In the genomic region with DNA sequence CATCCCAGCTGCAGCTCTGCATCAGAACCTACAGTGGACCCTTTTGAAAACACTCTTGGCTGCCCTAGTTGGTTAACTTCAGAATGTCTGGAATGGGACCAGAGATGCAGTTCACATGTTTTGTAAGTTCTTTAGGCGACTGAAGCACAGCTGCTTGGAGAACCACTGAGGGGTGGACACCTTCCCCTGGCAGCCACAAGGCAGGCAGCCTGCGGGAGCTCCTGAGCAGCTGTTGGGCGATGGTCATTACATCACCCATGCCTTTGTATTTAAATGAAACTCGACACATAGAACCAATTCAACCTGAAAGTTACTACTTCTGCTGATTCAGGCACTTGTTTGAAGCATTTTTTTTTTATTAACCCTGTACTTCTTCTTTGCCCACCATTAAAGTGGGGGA, we compare ENCODE assay signal across 16 cellular contexts.
"Had no signal": no experiment of that assay in that cellular context is flagged by ENCODE, and none has a peak within 500 bp of the region (broad histone marks: within the 10 kb centered on the region; RNA-seq: fewer than 3 reads in every experiment).

No MANE protein-coding gene starts in this region.

- H3K4me3 ChIP-seq: body of pancreas, gastroesophageal sphincter, lung had no signal

- H3K4me3 Mint-ChIP-seq: activated CD8-positive, alpha-beta T cell treated with anti-CD3 and anti-CD28 coated beads for 36 hours; activated naive CD4-positive, alpha-beta T cell treated with anti-CD3 and anti-CD28 coated beads for 36 hours; effector memory CD8-positive, alpha-beta T cell; natural killer cell had no signal

- H3K27ac ChIP-seq: body of pancreas, epithelial cell of prostate, gastroesophageal sphincter had no signal

- H3K36me3 Mint-ChIP-seq: natural killer cell had no signal

- H3K27me3 Mint-ChIP-seq: activated CD8-positive, alpha-beta T cell treated with anti-CD3 and anti-CD28 coated beads for 36 hours; effector memory CD8-positive, alpha-beta T cell had no signal

- H3K9me3 Mint-ChIP-seq: activated CD8-positive, alpha-beta T cell treated with anti-CD3 and anti-CD28 coated beads for 36 hours; activated naive CD4-positive, alpha-beta T cell treated with anti-CD3 and anti-CD28 coated beads for 36 hours; effector memory CD8-positive, alpha-beta T cell; natural killer cell had no signal

- DNase-seq: activated CD8-positive, alpha-beta T cell treated with anti-CD3 and anti-CD28 coated beads for 36 hours; activated naive CD4-positive, alpha-beta T cell treated with anti-CD3 and anti-CD28 coated beads for 36 hours; body of pancreas; central memory CD4-positive, alpha-beta T cell; cortex of kidney; effector memory CD8-positive, alpha-beta T cell; kidney glomerular epithelial cell; natural killer cell; occipital lobe; stimulated activated CD4-positive, alpha-beta T cell treated with anti-CD3 and anti-CD28 coated beads, Interleukin-12 subunit alpha, Interleukin-12 subunit beta, amount 100 ng/mL, for 4 hours; stimulated activated naive CD4-positive, alpha-beta T cell had no signal

- H3K9me3 ChIP-seq: body of pancreas, gastroesophageal sphincter had no signal

- ATAC-seq: activated CD4-positive, CD25-positive, alpha-beta regulatory T cell treated with anti-CD3 and anti-CD28 coated beads, Interleukin-2, amount 50 U/mL, for 24 hours; activated CD8-positive, alpha-beta T cell treated with anti-CD3 and anti-CD28 coated beads for 36 hours; body of pancreas; effector memory CD8-positive, alpha-beta T cell; gastroesophageal sphincter; sciatic nerve had no signal

- H3K27me3 ChIP-seq: body of pancreas, gastroesophageal sphincter had no signal

- H3K27ac Mint-ChIP-seq: activated CD8-positive, alpha-beta T cell treated with anti-CD3 and anti-CD28 coated beads for 36 hours; activated naive CD4-positive, alpha-beta T cell treated with anti-CD3 and anti-CD28 coated beads for 36 hours; effector memory CD8-positive, alpha-beta T cell; natural killer cell had no signal
